Comparison of ENCODE assay signal across 9 cellular contexts in the genomic region with DNA sequence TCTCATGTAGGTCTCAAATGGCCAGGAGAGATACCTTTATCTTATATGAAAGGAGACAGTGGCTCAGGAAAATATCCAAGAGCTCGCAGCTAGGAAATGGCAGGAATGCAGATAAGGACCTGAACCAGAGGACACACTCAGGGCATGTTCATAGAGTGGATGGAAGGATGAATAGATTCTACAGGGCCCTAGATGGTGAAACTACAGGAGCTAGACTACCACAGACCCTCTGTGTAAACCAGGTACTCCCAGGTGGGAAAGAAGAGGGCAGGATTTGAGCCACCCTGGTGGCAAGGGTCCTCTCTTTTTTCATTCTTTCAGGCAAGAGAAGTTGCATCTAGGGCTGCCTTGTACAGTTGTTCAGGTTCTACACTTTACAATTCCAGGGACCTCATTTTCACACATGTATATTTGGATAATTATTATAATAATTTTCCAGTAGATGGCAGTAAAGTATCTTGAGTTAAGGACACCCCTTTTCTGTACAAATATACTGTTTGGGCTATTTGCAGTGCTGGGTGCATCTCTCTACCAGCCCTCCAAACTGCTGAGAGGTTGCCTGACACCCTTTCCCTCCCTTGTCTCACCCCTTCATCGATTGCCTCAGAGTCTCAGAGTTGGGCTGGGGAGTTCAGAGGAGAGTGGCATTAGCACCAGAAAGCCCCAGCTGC. TPM values are rescaled to one million over a fixed set of nuclear protein-coding genes. Genes with fewer than 3 reads are reported as not detected.
A peak's percentile ranks its signal among the peaks of the same experiment; 100 is the strongest.
DNase-seq lines count a peak whose midpoint lies in the region; ATAC-seq, FAIRE-seq and TF ChIP-seq lines count a peak whose summit lies in the region.
"Had no signal": no experiment of that assay in that cellular context is flagged by ENCODE, and none has a peak within 500 bp of the region (broad histone marks: within the 10 kb centered on the region; RNA-seq: fewer than 3 reads in every experiment).

No MANE protein-coding gene starts in this region.

- intact Hi-C loops in pancreas (cut with DNase I) = loop anchor here in 1 of 3 donors (10.0 kb wide), 1 partner anchor 163 kb away; no protein-coding TSS in a partner anchor

- H3K27me3 ChIP-seq in pancreas = no peaks in the 10 kb centered on the region

- no peak for FAIRE-seq in pancreas (lab: Jason Lieb, UNC)

- peak; percentile 66 for ATAC-seq in stimulated activated naive CD8-positive, alpha-beta T cell treated with anti-CD3 and anti-CD28 coated beads, Interleukin-15, amount 100 ng/mL, for 72 hours
- ATAC-seq in stimulated activated naive CD8-positive, alpha-beta T cell treated with anti-CD3 and anti-CD28 coated beads, Interleukin-15, Interleukin-2, amounts not matched to agents 100 U/mL and 50 U/mL, for 24 hours = no peak
- peak in 3 of 4 donors; percentile 81 to 83 (median 82) for ATAC-seq in pancreas
- ATAC-seq in HG02763 (IDR thresholded peaks at IDR 0.05; ENCODE audit: unreplicated experiment) = no peak
- no peak for ATAC-seq in GM19467 (IDR thresholded peaks at IDR 0.05; ENCODE audit: unreplicated experiment)

- no peak for TF ChIP-seq CTCF in pancreas (IDR thresholded peaks at IDR 0.05)

- no peak overlapping the region for H3K27ac ChIP-seq in pancreas

- peaks cover 54% of the 10 kb centered on the region for H3K27me3 Mint-ChIP-seq in stimulated activated naive CD8-positive, alpha-beta T cell treated with anti-CD3 and anti-CD28 coated beads, Interleukin-15, amount 100 ng/mL, for 72 hours

- no peaks in the 10 kb centered on the region for H3K9me3 Mint-ChIP-seq in stimulated activated naive CD8-positive, alpha-beta T cell treated with anti-CD3 and anti-CD28 coated beads, Interleukin-15, amount 100 ng/mL, for 72 hours

- DNase-seq in stimulated activated naive CD8-positive, alpha-beta T cell treated with anti-CD3 and anti-CD28 coated beads, Interleukin-15, amount 100 ng/mL, for 72 hours = no peak
- DNase-seq in stimulated activated naive CD8-positive, alpha-beta T cell treated with anti-CD3 and anti-CD28 coated beads, Interleukin-15, Interleukin-2, amounts not matched to agents 100 U/mL and 50 U/mL, for 24 hours = no peak
- DNase-seq in NCI-H526 (lab: John Stamatoyannopoulos, UW) = peak; percentile 17 to 74
- DNase-seq in central memory CD4-positive, alpha-beta T cell = peak; percentile 10
- no peak for DNase-seq in pancreas
- no peak for DNase-seq in stimulated activated CD4-positive, alpha-beta T cell treated with anti-CD3 and anti-CD28 coated beads, Interleukin-12 subunit alpha, Interleukin-12 subunit beta, amount 100 ng/mL, for 4 hours

- H3K4me3 ChIP-seq in pancreas = no peak overlapping the region

- 5 to 16% methylated on average over 2 of the region's 2 CpGs for WGBS in pancreas, 2 donors

- H3K36me3 ChIP-seq in pancreas = no peaks in the 10 kb centered on the region

- H3K4me1 Mint-ChIP-seq in stimulated activated naive CD8-positive, alpha-beta T cell treated with anti-CD3 and anti-CD28 coated beads, Interleukin-15, amount 100 ng/mL, for 72 hours = no peaks in the 10 kb centered on the region

- no peak overlapping the region for H3K27ac Mint-ChIP-seq in stimulated activated naive CD8-positive, alpha-beta T cell treated with anti-CD3 and anti-CD28 coated beads, Interleukin-15, amount 100 ng/mL, for 72 hours

- no peaks in the 10 kb centered on the region for H3K4me1 ChIP-seq in pancreas

- H3K9me3 ChIP-seq in pancreas = no peaks in the 10 kb centered on the region

- no peak overlapping the region for H3K4me3 Mint-ChIP-seq in stimulated activated naive CD8-positive, alpha-beta T cell treated with anti-CD3 and anti-CD28 coated beads, Interleukin-15, amount 100 ng/mL, for 72 hours

RNA-seq across cellular contexts. Expression of a gene that starts 10.5 kb away (rescaled TPM):
- total RNA-seq in pancreas = under 1 TPM in 1 of 6 donors, not detected in 5; 0.04 TPM
- under 1 TPM; 0.04 to 0.19 TPM for polyA plus RNA-seq in pancreas
- total RNA-seq: T-helper 2 cell treated with Interferon-gamma antibody and Interleukin-4, amounts not matched to agents 100 ng/mL and 5 ng/mL, for 36 hours had no signal

RNA-seq across cellular contexts. Expression of a gene that starts 29.5 kb away (rescaled TPM):
- total RNA-seq in pancreas = 1 to 10 TPM; 2.8 to 6.8 (median 3.3) TPM
- 10 to 100 TPM in 1 of 2 donors, 1 to 10 TPM in 1; 5.4 to 10.6 TPM for polyA plus RNA-seq in pancreas

RNA-seq across cellular contexts. Expression of a gene that starts 54.0 kb away (rescaled TPM):
- 10 to 100 TPM in 1 of 6 donors, 1 to 10 TPM in 5; 5.9 to 12.6 (median 8.0) TPM for total RNA-seq in pancreas
- 1 to 10 TPM; 2.7 to 6.7 TPM for polyA plus RNA-seq in pancreas

Comparison
In these comparisons a context has a peak if more than half of its experiments do, and no peak if none do; other contexts are left out.
1. ATAC-seq: peak in stimulated activated naive CD8-positive, alpha-beta T cell treated with anti-CD3 and anti-CD28 coated beads, Interleukin-15, amount 100 ng/mL, for 72 hours (single experiment) and pancreas (3 of 4); none in stimulated activated naive CD8-positive, alpha-beta T cell treated with anti-CD3 and anti-CD28 coated beads, Interleukin-15, Interleukin-2, amounts not matched to agents 100 U/mL and 50 U/mL, for 24 hours (single experiment), HG02763 (single experiment) and GM19467 (single experiment).
2. DNase-seq: peak in NCI-H526 (2 of 2) and central memory CD4-positive, alpha-beta T cell (single experiment); none in stimulated activated naive CD8-positive, alpha-beta T cell treated with anti-CD3 and anti-CD28 coated beads, Interleukin-15, amount 100 ng/mL, for 72 hours (0 of 2), stimulated activated naive CD8-positive, alpha-beta T cell treated with anti-CD3 and anti-CD28 coated beads, Interleukin-15, Interleukin-2, amounts not matched to agents 100 U/mL and 50 U/mL, for 24 hours (single experiment), pancreas (0 of 6) and stimulated activated CD4-positive, alpha-beta T cell treated with anti-CD3 and anti-CD28 coated beads, Interleukin-12 subunit alpha, Interleukin-12 subunit beta, amount 100 ng/mL, for 4 hours (single experiment).